In genomic region chr1:30742300-30742962, GRCh38 we compare ENCODE assay signal across 18 cellular contexts. TPM values are rescaled to one million over a fixed set of nuclear protein-coding genes. Genes with fewer than 3 reads are reported as not detected.
A peak's percentile ranks its signal among the peaks of the same experiment; 100 is the strongest.
DNase-seq lines count a peak whose midpoint lies in the region; ATAC-seq, FAIRE-seq and TF ChIP-seq lines count a peak whose summit lies in the region.
"Had no signal": no experiment of that assay in that cellular context is flagged by ENCODE, and none has a peak within 500 bp of the region (broad histone marks: within the 10 kb centered on the region; RNA-seq: fewer than 3 reads in every experiment).

No MANE protein-coding gene starts in this region.

- H3K27me3 Mint-ChIP-seq in T-helper 17 cell, result no peaks in the 10 kb centered on the region

- no peaks in the 10 kb centered on the region; the same call in 1 of the 2 replicates for H3K23me2 ChIP-seq in H1 (ENCODE audit: low read depth, low read length)

- no peak for DNase-seq in HepG2 (ENCODE audit: low spot score)
- no peak for DNase-seq in right lobe of liver
- DNase-seq in T-helper 17 cell, result no peak
- no peak for DNase-seq in H1 (ENCODE audit: low read depth in 1 of 2, low spot score in 2 of 2)
- DNase-seq in small intestine, result no peak
- no peak for DNase-seq in NCI-H1417 treated with DMSO at 0.1 percent for 48 hours (lab: John Stamatoyannopoulos, UW)
- no peak for DNase-seq in cerebellar cortex (ENCODE audit: low spot score)
- DNase-seq: effector CD4-positive, alpha-beta T cell; KG1; left lung; NCI-H1417; NCI-H446 treated with DMSO at 0.1 percent for 48 hours had no signal

- CTCF ChIA-PET in HepG2 (lab: Yijun Ruan, JAX; ENCODE audit: low intra/inter-chr PET ratio, low total read pairs), result no interaction called here
- CTCF ChIA-PET in H1 (lab: Charles Lee; ENCODE audit: partially characterized antibody), result interaction anchor here (0.7 to 55.1 kb wide), 5 partner anchors 2 to 115 kb away, joined by 3 to 1640 read pairs (median 3); partner anchors contain the start of genes LAPTM5 and MATN1

- FAIRE-seq in HepG2 (lab: Jason Lieb, UNC) (no peak), H1 (lab: Jason Lieb, UNC) (no peak), small intestine (lab: Jason Lieb, UNC) (no peak)

- H3K4me2 ChIP-seq in HepG2 (ENCODE audit: low read depth, low read length) (no peak overlapping the region), H1 (ENCODE audit: insufficient read depth in 1 of 2, low read depth in 2 of 2, low read length in 2 of 2) (no peak overlapping the region)

- no TSS peak for BruUV-seq in HepG2 (replicated peaks; lab: Mats Ljungman, UMichigan)

- TF ChIP-seq CTCF in HepG2 (CRISPR knock-in tag; IDR thresholded peaks at IDR 0.05) (no peak), right lobe of liver (IDR thresholded peaks at IDR 0.05) (no peak), H1 (IDR thresholded peaks at IDR 0.05; ENCODE audit: control extremely low read depth in 1 of 3, insufficient read depth in 1 of 3, low read depth in 1 of 3, low read length in 3 of 3) (no peak)

- no peaks in the 10 kb centered on the region for H3K36me3 ChIP-seq in HepG2 (replicated peaks in 1 of 2; ENCODE audit: control insufficient read depth in 1 of 2, insufficient read depth in 2 of 2, low read length in 2 of 2)
- peaks cover 0 to 2% (median 0%) of the 10 kb centered on the region in 4 donors for H3K36me3 ChIP-seq in right lobe of liver
- H3K36me3 ChIP-seq in H1 (ENCODE audit: control insufficient read depth in 2 of 4, insufficient read depth in 4 of 4, low read length in 3 of 4), result no peaks in the 10 kb centered on the region
- peaks cover 0 to 2% of the 10 kb centered on the region in 2 donors for H3K36me3 ChIP-seq in small intestine (ENCODE audit: control insufficient read depth in 2 of 2, insufficient read depth in 2 of 2, low read length in 2 of 2)
- H3K36me3 ChIP-seq: SJSA1, vagina had no signal

- POLR2A ChIA-PET in HepG2 (lab: Yijun Ruan, JAX) (no interaction called here), H1 (lab: Charles Lee; ENCODE audit: partially characterized antibody) (interaction anchor here (1.2 kb wide), 2 partner anchors 10 to 176 kb away, joined by 3 read pairs; no protein-coding TSS in a partner anchor)

- no peak overlapping the region for H3K18ac ChIP-seq in H1 (ENCODE audit: extremely low read depth, low read length)

- TF ChIP-seq POLR2A in HepG2 (IDR thresholded peaks at IDR 0.05; ENCODE audit: insufficient read depth in 1 of 2, low read depth in 2 of 2, low read length in 2 of 2), result no peak
- no peak for TF ChIP-seq POLR2A in right lobe of liver (IDR thresholded peaks at IDR 0.05)
- TF ChIP-seq POLR2A in H1 (IDR thresholded peaks at IDR 0.05; ENCODE audit: control extremely low read depth in 1 of 2, low read depth in 2 of 2, low read length in 2 of 2), result no peak

- H3K4ac ChIP-seq in H1 (replicated peaks; ENCODE audit: insufficient read length, low read depth, low read length), result no peak overlapping the region

- H3K56ac ChIP-seq in H1 (replicated peaks; ENCODE audit: insufficient read length, low read depth, low read length), result no peak overlapping the region

- H3K27me3 ChIP-seq in HepG2 (ENCODE audit: control insufficient read depth in 1 of 2, insufficient read depth in 2 of 2, low read length in 2 of 2), result no peaks in the 10 kb centered on the region
- no peaks in the 10 kb centered on the region for H3K27me3 ChIP-seq in right lobe of liver
- H3K27me3 ChIP-seq in H1 (replicated peaks in 1 of 4; ENCODE audit: control insufficient read depth in 3 of 4, extremely low read depth in 1 of 4, insufficient read depth in 3 of 4, low read length in 3 of 4), result no peaks in the 10 kb centered on the region; a peak in 1 of 7 replicates
- H3K27me3 ChIP-seq in small intestine (ENCODE audit: control insufficient read depth in 2 of 2, insufficient read depth in 2 of 2, low read length in 2 of 2), result no peaks in the 10 kb centered on the region
- H3K27me3 ChIP-seq: left lung, SJSA1, vagina had no signal

- no peak overlapping the region for H2BK20ac ChIP-seq in H1 (ENCODE audit: low read length)

- no peaks in the 10 kb centered on the region for H3K79me1 ChIP-seq in H1 (ENCODE audit: low read depth, low read length)

- H3K27ac ChIP-seq in HepG2 (ENCODE audit: extremely low read length, insufficient read depth, low read length), result no peak overlapping the region
- H3K27ac ChIP-seq in right lobe of liver, result no peak overlapping the region
- H3K27ac ChIP-seq in H1 (ENCODE audit: low read depth, low read length), result no peak overlapping the region
- H3K27ac ChIP-seq in small intestine (ENCODE audit: low read depth in 1 of 2, low read length in 1 of 2), result no peak overlapping the region
- H3K27ac ChIP-seq: HL-60, SJSA1, vagina had no signal

- H3K4me1 Mint-ChIP-seq in T-helper 17 cell, result peaks cover 77% of the 10 kb centered on the region

- peak overlapping the region; percentile 100 for H3K27ac Mint-ChIP-seq in T-helper 17 cell

- H4K20me1 ChIP-seq in HepG2 (ENCODE audit: insufficient read depth, low read length) (no peaks in the 10 kb centered on the region), H1 (replicated peaks in 1 of 2; ENCODE audit: control insufficient read depth in 1 of 2, insufficient read depth in 2 of 2, low read length in 2 of 2) (no peaks in the 10 kb centered on the region)

- H4K91ac ChIP-seq in H1 (replicated peaks; ENCODE audit: insufficient read length, low read length), result peak overlapping the region; percentile 38

- TF ChIP-seq RAD21 in HepG2 (CRISPR knock-in tag; IDR thresholded peaks at IDR 0.05) (no peak), H1 (IDR thresholded peaks at IDR 0.05 in 1 of 2, conservative IDR thresholded peaks at IDR 0.05 in 1 of 2; ENCODE audit: low read depth in 2 of 2, low read length in 2 of 2) (no peak)

- H3K79me2 ChIP-seq in HepG2 (ENCODE audit: insufficient read depth, low read length) (no peaks in the 10 kb centered on the region), H1 (ENCODE audit: control insufficient read depth in 1 of 2, insufficient read depth in 2 of 2, low read length in 2 of 2) (no peaks in the 10 kb centered on the region)

- H3K4me3 Mint-ChIP-seq in T-helper 17 cell, result peak overlapping the region; percentile 47

- peaks cover 21% of the 10 kb centered on the region for H3K36me3 Mint-ChIP-seq in T-helper 17 cell (ENCODE audit: low read depth)

- TF ChIP-seq EP300 in HepG2 (IDR thresholded peaks at IDR 0.05; ENCODE audit: low read depth in 2 of 2, low read length in 2 of 2), result no peak
- no peak for TF ChIP-seq EP300 in HepG2 (CRISPR knock-in tag; IDR thresholded peaks at IDR 0.05; ENCODE audit: borderline replicate concordance)
- no peak for TF ChIP-seq EP300 in H1 (IDR thresholded peaks at IDR 0.05; ENCODE audit: borderline replicate concordance in 1 of 2, low read depth in 2 of 2, low read length in 2 of 2)

- H4K8ac ChIP-seq in H1 (ENCODE audit: extremely low read depth, insufficient read depth, low read length), result peak overlapping the region; percentile 31

- no peak overlapping the region for H3K9ac ChIP-seq in HepG2 (ENCODE audit: insufficient read depth, low read depth, low read length)
- no peak overlapping the region for H3K9ac ChIP-seq in H1 (replicated peaks in 1 of 4; ENCODE audit: extremely low read depth in 1 of 4, low read depth in 3 of 4, low read length in 3 of 4)

- H3K9me3 ChIP-seq in HepG2 (ENCODE audit: low read length) (no peaks in the 10 kb centered on the region), right lobe of liver (no peaks in the 10 kb centered on the region), T-helper 17 cell (ENCODE audit: control insufficient read depth, low read length, poor library complexity, severe bottlenecking) (no peaks in the 10 kb centered on the region), H1 (ENCODE audit: insufficient read depth in 2 of 2, low read depth in 1 of 2, low read length in 1 of 2) (no peaks in the 10 kb centered on the region), small intestine (ENCODE audit: control insufficient read depth, low read depth) (no peaks in the 10 kb centered on the region)
- H3K9me3 ChIP-seq: left lung, SJSA1, vagina had no signal

- no peak overlapping the region for H2AK5ac ChIP-seq in H1 (ENCODE audit: low read depth, low read length)

- no peak for ATAC-seq in HepG2
- ATAC-seq in right lobe of liver, result no peak
- no peak for ATAC-seq in T-helper 17 cell
- ATAC-seq in HG02938 (IDR thresholded peaks at IDR 0.05; ENCODE audit: unreplicated experiment), result no peak
- ATAC-seq: left lung had no signal

- H2BK120ac ChIP-seq in H1 (replicated peaks; ENCODE audit: low read depth, low read length), result no peak overlapping the region

- H3K23ac ChIP-seq in H1 (ENCODE audit: insufficient read length), result no peak overlapping the region

- H2BK5ac ChIP-seq in H1 (ENCODE audit: low read depth, low read length), result no peak overlapping the region

- 56% methylated on average over 2 of the region's 11 CpGs for WGBS in HepG2 (ENCODE audit: low lambda C conversion rate)
- 43% methylated on average over 1 of the region's 11 CpGs for WGBS in right lobe of liver (ENCODE audit: insufficient coverage, low coverage, low lambda C conversion rate, missing lambda C conversion rate)
- 83% methylated on average over 10 of the region's 11 CpGs; no CpG with 5 or more reads in 1 of the 2 experiments for WGBS in H1 (ENCODE audit: extremely low coverage in 1 of 2, insufficient coverage in 1 of 2, insufficient read length in 1 of 2, insufficient replicate concordance in 2 of 2, low coverage in 1 of 2, low lambda C conversion rate in 2 of 2, missing lambda C conversion rate in 1 of 2), 2 experiments
- 84 to 87% (median 85%) methylated on average over 10 to 11 of the region's 11 CpGs for WGBS in small intestine, 3 donors

- H3K4me1 ChIP-seq in HepG2 (ENCODE audit: insufficient read depth, low read length) (peaks cover 70% of the 10 kb centered on the region), right lobe of liver (no peaks in the 10 kb centered on the region), H1 (replicated peaks in 1 of 4; ENCODE audit: control insufficient read depth in 3 of 4, insufficient read depth in 4 of 4, low read length in 3 of 4) (peaks cover 0 to 5% (median 0%) of the 10 kb centered on the region in 4 experiments; a peak in 2 of 7 replicates), small intestine (ENCODE audit: control insufficient read depth in 2 of 2, insufficient read depth in 1 of 2, low read depth in 1 of 2, low read length in 1 of 2) (peaks cover 0 to 8% of the 10 kb centered on the region in 2 donors)
- H3K4me1 ChIP-seq: SJSA1 had no signal

- H2AFZ ChIP-seq in HepG2 (ENCODE audit: low read length), result no peak overlapping the region
- no peak overlapping the region for H2AFZ ChIP-seq in H1 (ENCODE audit: low read length)

- no peak overlapping the region for H2BK15ac ChIP-seq in H1 (ENCODE audit: low read length)

- H2BK12ac ChIP-seq in H1 (ENCODE audit: low read depth, low read length), result peak overlapping the region; percentile 46; the same call in 1 of the 2 replicates

- no peak overlapping the region for H3K14ac ChIP-seq in H1 (ENCODE audit: insufficient read length)

- in situ Hi-C loops in HepG2 (cut with HindIII; ENCODE audit: extremely low pct_ligation_motif_present, low pct_unique_long_range_greater_than_20kb), result no loop called here

- H3K4me3 ChIP-seq in HepG2 (replicated peaks in 1 of 3; ENCODE audit: insufficient read depth in 1 of 3, low read depth in 2 of 3, low read length in 3 of 3) (no peak overlapping the region), right lobe of liver (no peak overlapping the region), H1 (ENCODE audit: extremely low read depth in 1 of 4, insufficient read depth in 2 of 4, low read depth in 3 of 4, low read length in 4 of 4) (no peak overlapping the region), small intestine (ENCODE audit: low read depth in 1 of 2, low read length in 2 of 2) (no peak overlapping the region)
- H3K4me3 ChIP-seq: left lung, SJSA1, vagina had no signal

- intact Hi-C loops in HepG2 (cut with micrococcal nuclease; ENCODE audit: unreplicated experiment) (no loop called here), right lobe of liver (cut with DNase I) (no loop called here)

- H4K5ac ChIP-seq in H1 (ENCODE audit: insufficient read length, low read depth, low read length), result no peak overlapping the region

RNA-seq across cellular contexts. Expression of gene LAPTM5, which starts 15.1 kb away (rescaled TPM):
- total RNA-seq in HepG2 (2016; rRNA removed; fragmentation: Illumina TruSeq; extraction: Trizol) (0.34 and 0.86 TPM in 2 replicates), right lobe of liver (10 to 100 TPM; 21.2 to 81.0 (median 29.8) TPM), T-helper 17 cell (100 to 1,000 TPM; 563 to 601 TPM)
- total RNA-seq in HepG2 (2016; cell fraction: cytosol; rRNA removed; fragmentation: Illumina TruSeq; extraction: Trizol; ENCODE audit: low read depth), result 0.18 and 0.30 TPM in 2 replicates
- total RNA-seq in HepG2 (2016; cell fraction: insoluble cytoplasmic fraction; rRNA removed; fragmentation: Illumina TruSeq; extraction: Trizol), result 0.18 and 0.45 TPM in 2 replicates
- 0.48 and 0.56 TPM in 2 replicates for total RNA-seq in HepG2 (2016; cell fraction: membrane; rRNA removed; fragmentation: Illumina TruSeq; extraction: Trizol)
- total RNA-seq in HepG2 (2016; cell fraction: nucleus; rRNA removed; fragmentation: Illumina TruSeq; extraction: Trizol), result 0.34 and 0.53 TPM in 2 replicates
- polyA plus RNA-seq in HepG2 (2011; rRNA removed) (0.41 and 0.76 TPM in 2 replicates), H1 (2011; rRNA removed) (0.77 and 1.4 TPM in 2 replicates), small intestine (10 to 100 TPM; 10.5 to 58.1 (median 50.0) TPM)
- polyA plus RNA-seq in HepG2 (2011; cell fraction: cytosol; rRNA removed), result 0.64 and 0.79 TPM in 2 replicates
- 0.59 and 0.61 TPM in 2 replicates for polyA plus RNA-seq in HepG2 (2011; cell fraction: nucleus; rRNA removed)
- polyA plus RNA-seq in HepG2 (2012), result 0.19 and 0.38 TPM in 2 replicates
- 0.33 and 0.38 TPM in 2 replicates for polyA plus RNA-seq in HepG2 (2016; cell fraction: cytosol; fragmentation: Illumina TruSeq; extraction: Trizol; ENCODE audit: low read depth)
- 0.57 and 0.76 TPM in 2 replicates for polyA plus RNA-seq in HepG2 (2016; cell fraction: insoluble cytoplasmic fraction; fragmentation: Illumina TruSeq; extraction: Trizol; ENCODE audit: low read depth)
- polyA plus RNA-seq in HepG2 (2016; cell fraction: membrane; fragmentation: Illumina TruSeq; extraction: Trizol; ENCODE audit: low read depth), result 0.54 and 0.79 TPM in 2 replicates
- polyA plus RNA-seq in HepG2 (2016; cell fraction: nucleus; fragmentation: Illumina TruSeq; extraction: Trizol; ENCODE audit: insufficient read depth, low read depth), result 1.1 TPM in 2 replicates
- 2.1 and 4.6 TPM in 2 replicates for polyA minus RNA-seq in HepG2 (2011; rRNA and poly(A)+ RNA removed; ENCODE audit: low replicate concordance)
- polyA minus RNA-seq in HepG2 (2011; cell fraction: cytosol; rRNA and poly(A)+ RNA removed), result 0.59 TPM in 1 of 2 replicates, not detected in the other
- polyA minus RNA-seq in HepG2 (2011; cell fraction: nucleus; rRNA and poly(A)+ RNA removed), result not detected in 2 replicates
- 0.37 and 0.52 TPM in 2 replicates for total RNA-seq in H1 (2021; fragmentation: NEBNext Ultra II Directional; extraction: Animal tissue kit (Norgen Biotek cat#: 25700))
- polyA plus RNA-seq in H1 (2011; cell fraction: cytosol; rRNA removed), result 0.83 TPM
- 0.46 TPM for polyA plus RNA-seq in H1 (2011; cell fraction: nucleus; rRNA removed)
- 0.39 to 0.60 TPM (median 0.52 TPM) in 3 of 4 replicates, not detected in the other for polyA plus RNA-seq in H1 (2012, experiment 1 of 2)
- 0.18 TPM for polyA plus RNA-seq in H1 (2012, experiment 2 of 2)
- 0.57 TPM for polyA plus RNA-seq in H1 (2013, experiment 1 of 2)
- 0.99 TPM for polyA plus RNA-seq in H1 (2013, experiment 2 of 2)
- polyA minus RNA-seq in H1 (2011; rRNA and poly(A)+ RNA removed), result 1.0 and 1.1 TPM in 2 replicates
- polyA minus RNA-seq in H1 (2011; cell fraction: cytosol; rRNA and poly(A)+ RNA removed), result not detected
- 0.30 TPM for polyA minus RNA-seq in H1 (2011; cell fraction: nucleus; rRNA and poly(A)+ RNA removed)
- total RNA-seq: SJSA1 had no signal

RNA-seq across cellular contexts. Expression of gene MATN1, which starts 19.0 kb away (rescaled TPM):
- 0.04 TPM in 1 of 2 replicates, not detected in the other for total RNA-seq in HepG2 (2016; rRNA removed; fragmentation: Illumina TruSeq; extraction: Trizol)
- not detected in 2 replicates for total RNA-seq in HepG2 (2016; cell fraction: cytosol; rRNA removed; fragmentation: Illumina TruSeq; extraction: Trizol; ENCODE audit: low read depth)
- total RNA-seq in HepG2 (2016; cell fraction: insoluble cytoplasmic fraction; rRNA removed; fragmentation: Illumina TruSeq; extraction: Trizol), result not detected in 2 replicates
- total RNA-seq in HepG2 (2016; cell fraction: membrane; rRNA removed; fragmentation: Illumina TruSeq; extraction: Trizol), result not detected in 2 replicates
- total RNA-seq in HepG2 (2016; cell fraction: nucleus; rRNA removed; fragmentation: Illumina TruSeq; extraction: Trizol), result not detected in 2 replicates
- polyA plus RNA-seq in HepG2 (2011; rRNA removed), result 0.03 and 0.05 TPM in 2 replicates
- 0.11 TPM in 1 of 2 replicates, not detected in the other for polyA plus RNA-seq in HepG2 (2011; cell fraction: cytosol; rRNA removed)
- polyA plus RNA-seq in HepG2 (2011; cell fraction: nucleus; rRNA removed), result 0.66 and 0.77 TPM in 2 replicates
- 0.05 TPM in 1 of 2 replicates, not detected in the other for polyA plus RNA-seq in HepG2 (2012)
- polyA plus RNA-seq in HepG2 (2016; cell fraction: cytosol; fragmentation: Illumina TruSeq; extraction: Trizol; ENCODE audit: low read depth), result not detected in 2 replicates
- polyA plus RNA-seq in HepG2 (2016; cell fraction: insoluble cytoplasmic fraction; fragmentation: Illumina TruSeq; extraction: Trizol; ENCODE audit: low read depth), result not detected in 2 replicates
- polyA plus RNA-seq in HepG2 (2016; cell fraction: membrane; fragmentation: Illumina TruSeq; extraction: Trizol; ENCODE audit: low read depth), result not detected in 2 replicates
- polyA plus RNA-seq in HepG2 (2016; cell fraction: nucleus; fragmentation: Illumina TruSeq; extraction: Trizol; ENCODE audit: insufficient read depth, low read depth), result 0.26 TPM in 1 of 2 replicates, not detected in the other
- polyA minus RNA-seq in HepG2 (2011; rRNA and poly(A)+ RNA removed; ENCODE audit: low replicate concordance), result 0.12 TPM in 1 of 2 replicates, not detected in the other
- polyA minus RNA-seq in HepG2 (2011; cell fraction: cytosol; rRNA and poly(A)+ RNA removed), result not detected in 2 replicates
- polyA minus RNA-seq in HepG2 (2011; cell fraction: nucleus; rRNA and poly(A)+ RNA removed), result 0.12 and 0.26 TPM in 2 replicates
- total RNA-seq in right lobe of liver, result not detected
- 1 to 10 TPM; 2.1 to 3.7 TPM for total RNA-seq in T-helper 17 cell
- total RNA-seq in H1 (2021; fragmentation: NEBNext Ultra II Directional; extraction: Animal tissue kit (Norgen Biotek cat#: 25700)), result 0.11 and 0.28 TPM in 2 replicates
- polyA plus RNA-seq in H1 (2011; rRNA removed), result 0.11 and 0.12 TPM in 2 replicates
- 0.23 TPM for polyA plus RNA-seq in H1 (2011; cell fraction: cytosol; rRNA removed)
- 0.19 TPM for polyA plus RNA-seq in H1 (2011; cell fraction: nucleus; rRNA removed)
- 0.11 to 0.32 TPM (median 0.16 TPM) in 4 replicates for polyA plus RNA-seq in H1 (2012, experiment 1 of 2)
- not detected for polyA plus RNA-seq in H1 (2012, experiment 2 of 2)
- 0.08 TPM for polyA plus RNA-seq in H1 (2013, experiment 1 of 2)
- 0.11 TPM for polyA plus RNA-seq in H1 (2013, experiment 2 of 2)
- 0.13 and 0.24 TPM in 2 replicates for polyA minus RNA-seq in H1 (2011; rRNA and poly(A)+ RNA removed)
- polyA minus RNA-seq in H1 (2011; cell fraction: cytosol; rRNA and poly(A)+ RNA removed), result not detected
- polyA minus RNA-seq in H1 (2011; cell fraction: nucleus; rRNA and poly(A)+ RNA removed), result not detected
- under 1 TPM in 1 of 3 donors, not detected in 2; 0.03 TPM for polyA plus RNA-seq in small intestine
- total RNA-seq: cardiac septum, posterior vena cava had no signal

Comparison
In these comparisons a context has a peak if more than half of its experiments do, and no peak if none do; other contexts are left out.
1. RNA of gene LAPTM5, which starts 15.1 kb away (total RNA-seq): 563 to 601 TPM in T-helper 17 cell and 21.2 to 81.0 TPM in right lobe of liver; 0.18 to 0.86 TPM in HepG2 and 0.37 to 0.52 TPM in H1; every median in the first group is over 10 times any median in the second.